8 cellular contexts compared by ENCODE assay signal in genomic region chr2:38581193-38582147, GRCh38. TPM values are rescaled to one million over a fixed set of nuclear protein-coding genes. Genes with fewer than 3 reads are reported as not detected.
DNase-seq lines count a peak whose midpoint lies in the region; ATAC-seq and TF ChIP-seq lines count a peak whose summit lies in the region.

No MANE protein-coding gene starts in this region.

- H3K4me3 Mint-ChIP-seq in activated CD4-positive, alpha-beta T cell treated with anti-CD3 and anti-CD28 coated beads for 36 hours = no peak overlapping the region
- no peak overlapping the region for H3K4me3 Mint-ChIP-seq in natural killer cell treated with Interleukin-12 subunit alpha and Interleukin-12 subunit beta and Interleukin-15 and Interleukin-18, amount 100 ng/mL, for 72 hours

- peaks cover 6% of the 10 kb centered on the region in 2 experiments; a peak in 3 of 4 replicates for H3K4me1 ChIP-seq in HCT116 (ENCODE audit: control insufficient read depth in 1 of 2, insufficient read depth in 2 of 2, low read length in 2 of 2)

- intact Hi-C loops in HCT116 (cut with micrococcal nuclease) = loop anchor here (2.0 to 5.0 kb wide), 4 partner anchors 145 to 264 kb away; no protein-coding TSS in a partner anchor
- intact Hi-C loops in activated CD4-positive, alpha-beta T cell treated with anti-CD3 and anti-CD28 coated beads for 36 hours (cut with DNase I, micrococcal nuclease) = loop anchor here (1.0 to 5.0 kb wide), 4 partner anchors 45 to 256 kb away; no protein-coding TSS in a partner anchor

- TF ChIP-seq RAD21 in HCT116 (IDR thresholded peaks at IDR 0.05; ENCODE audit: low read depth) = peak; percentile 78

- H3K9me3 Mint-ChIP-seq in activated CD4-positive, alpha-beta T cell treated with anti-CD3 and anti-CD28 coated beads for 36 hours (ENCODE audit: low read depth) = no peaks in the 10 kb centered on the region
- H3K9me3 Mint-ChIP-seq in natural killer cell treated with Interleukin-12 subunit alpha and Interleukin-12 subunit beta and Interleukin-15 and Interleukin-18, amount 100 ng/mL, for 72 hours = no peaks in the 10 kb centered on the region

- no peak overlapping the region for H3K4me2 ChIP-seq in HCT116 (ENCODE audit: low read length)

- no peak overlapping the region for H3K27ac Mint-ChIP-seq in activated CD4-positive, alpha-beta T cell treated with anti-CD3 and anti-CD28 coated beads for 36 hours
- H3K27ac Mint-ChIP-seq in natural killer cell treated with Interleukin-12 subunit alpha and Interleukin-12 subunit beta and Interleukin-15 and Interleukin-18, amount 100 ng/mL, for 72 hours = no peak overlapping the region

- peaks cover 6 to 9% of the 10 kb centered on the region in 2 experiments; a peak in 3 of 4 replicates for H3K36me3 ChIP-seq in HCT116 (ENCODE audit: control insufficient read depth in 1 of 2, insufficient read depth in 2 of 2, low read length in 2 of 2)

- CTCF ChIA-PET in HCT116 (lab: Charles Lee) = interaction anchor here (0.7 to 2.1 kb wide), 31 partner anchors 8 to 648 kb away, joined by 3 to 21 read pairs (median 4); partner anchors contain the start of genes DHX57, GALM, MORN2 and SRSF7
- CTCF ChIA-PET in activated CD4-positive, alpha-beta T cell treated with anti-CD3 and anti-CD28 coated beads for 36 hours (lab: Charles Lee) = interaction anchor here (0.6 to 12.1 kb wide), 58 partner anchors 8 to 646 kb away, joined by 3 to 290 read pairs (median 6); partner anchors contain the start of genes GALM, HNRNPLL and SRSF7

- RAD21 ChIA-PET in HCT116 (lab: Charles Lee; ENCODE audit: low non-redundant PET in 1 of 2, low total read pairs in 2 of 2, uncharacterized antibody in 2 of 2, unreplicated experiment in 2 of 2) = interaction anchor here in 1 of 2 experiments (0.5 kb wide), 1 partner anchor 154 kb away, joined by 7 read pairs; no protein-coding TSS in a partner anchor

- no peak overlapping the region for H3K27ac ChIP-seq in HCT116 (ENCODE audit: low read depth, low read length)

- no peaks in the 10 kb centered on the region for H4K20me1 ChIP-seq in HCT116 (ENCODE audit: insufficient read depth)

- DNase-seq in DMS 273 (lab: John Stamatoyannopoulos, UW; ENCODE audit: unreplicated experiment) = peak; percentile 84
- DNase-seq in HCT116 (ENCODE audit: low read depth, low spot score) = peak; percentile 52
- peak; percentile 84 for DNase-seq in NCI-H2227 treated with DMSO at 0.1 percent for 48 hours (lab: John Stamatoyannopoulos, UW)
- peak; percentile 60 for DNase-seq in activated CD4-positive, alpha-beta T cell treated with anti-CD3 and anti-CD28 coated beads for 36 hours
- peak; percentile 71 for DNase-seq in fibroblast of gingiva (ENCODE audit: low read depth)
- DNase-seq in natural killer cell treated with Interleukin-12 subunit alpha and Interleukin-12 subunit beta and Interleukin-15 and Interleukin-18, amount 100 ng/mL, for 72 hours (ENCODE audit: low spot score) = no peak
- no peak for DNase-seq in ureter (ENCODE audit: low spot score)

- H3K79me2 ChIP-seq in HCT116 (ENCODE audit: insufficient read depth, low read length) = 0 out of 2 replicates have a peak, but pooled peaks cover 7% of the 10 kb centered on the region

- ATAC-seq in HCT116 = peak; percentile 84
- peak; percentile 87 for ATAC-seq in activated CD4-positive, alpha-beta T cell treated with anti-CD3 and anti-CD28 coated beads for 36 hours
- ATAC-seq in natural killer cell treated with Interleukin-12 subunit alpha and Interleukin-12 subunit beta and Interleukin-15 and Interleukin-18, amount 100 ng/mL, for 72 hours = peak; percentile 68 to 77
- ATAC-seq in HG02840 (IDR thresholded peaks at IDR 0.05; ENCODE audit: low FRiP score, unreplicated experiment) = no peak

- H3K9me2 ChIP-seq in HCT116 (ENCODE audit: insufficient read depth) = no peaks in the 10 kb centered on the region

- H3K27me3 Mint-ChIP-seq in activated CD4-positive, alpha-beta T cell treated with anti-CD3 and anti-CD28 coated beads for 36 hours = no peaks in the 10 kb centered on the region
- no peaks in the 10 kb centered on the region for H3K27me3 Mint-ChIP-seq in natural killer cell treated with Interleukin-12 subunit alpha and Interleukin-12 subunit beta and Interleukin-15 and Interleukin-18, amount 100 ng/mL, for 72 hours

- no peaks in the 10 kb centered on the region for H3K9me3 ChIP-seq in HCT116 (ENCODE audit: control insufficient read depth in 1 of 2, insufficient read depth in 1 of 2, low read depth in 1 of 2, low read length in 2 of 2)

- H3K4me1 Mint-ChIP-seq in activated CD4-positive, alpha-beta T cell treated with anti-CD3 and anti-CD28 coated beads for 36 hours = peaks cover 32% of the 10 kb centered on the region
- peaks cover 0 to 3% of the 10 kb centered on the region in 2 donors for H3K4me1 Mint-ChIP-seq in natural killer cell treated with Interleukin-12 subunit alpha and Interleukin-12 subunit beta and Interleukin-15 and Interleukin-18, amount 100 ng/mL, for 72 hours (ENCODE audit: low read depth in 2 of 2)

- no peak overlapping the region for H3K9ac ChIP-seq in HCT116 (ENCODE audit: low read length)

- POLR2A ChIA-PET in HCT116 (lab: Charles Lee) = interaction anchor here (0.6 to 1.8 kb wide), 3 partner anchors 22 to 170 kb away, joined by 3 to 17 read pairs (median 4); partner anchors contain the start of genes HNRNPLL and SRSF7
- POLR2A ChIA-PET in activated CD4-positive, alpha-beta T cell treated with anti-CD3 and anti-CD28 coated beads for 36 hours (lab: Charles Lee) = interaction anchor here (0.7 to 1.5 kb wide), 8 partner anchors 30 to 170 kb away, joined by 3 to 19 read pairs (median 4); partner anchors contain the start of gene SRSF7

- H3K36me3 Mint-ChIP-seq in activated CD4-positive, alpha-beta T cell treated with anti-CD3 and anti-CD28 coated beads for 36 hours (ENCODE audit: low read depth) = peaks cover 42% of the 10 kb centered on the region
- no peaks in the 10 kb centered on the region for H3K36me3 Mint-ChIP-seq in natural killer cell treated with Interleukin-12 subunit alpha and Interleukin-12 subunit beta and Interleukin-15 and Interleukin-18, amount 100 ng/mL, for 72 hours

- peak; percentile 61 to 78 (median 65); a peak in 5 of 6 replicates for TF ChIP-seq CTCF in HCT116 (IDR thresholded peaks at IDR 0.05 in 2 of 3, conservative IDR thresholded peaks at IDR 0.05 in 1 of 3; ENCODE audit: borderline replicate concordance in 1 of 3, insufficient read depth in 1 of 3, low read depth in 2 of 3, low read length in 2 of 3)

- TF ChIP-seq POLR2A in HCT116 (IDR thresholded peaks at IDR 0.05; ENCODE audit: borderline replicate concordance, extremely low read depth, insufficient read depth, insufficient read length) = no peak

- H2AFZ ChIP-seq in HCT116 (ENCODE audit: low read depth, low read length, poor library complexity, severe bottlenecking) = no peak overlapping the region

- no peak overlapping the region for H3K4me3 ChIP-seq in HCT116 (replicated peaks in 1 of 2; ENCODE audit: low read depth in 1 of 2, low read length in 2 of 2)

- H3K27me3 ChIP-seq in HCT116 (ENCODE audit: insufficient read depth, low read length) = no peaks in the 10 kb centered on the region

- BruUV-seq in HCT116 (replicated peaks; lab: Mats Ljungman, UMichigan) = no TSS peak

TF ChIP-seq in HCT116, 20 proteins besides CTCF, POLR2A, EP300 and RAD21:
- no peak for TF ChIP-seq MAX (IDR thresholded peaks at IDR 0.05)
- TF ChIP-seq ZFX (IDR thresholded peaks at IDR 0.05) = no peak
- TF ChIP-seq CBX3 (IDR thresholded peaks at IDR 0.05; ENCODE audit: low read depth) = 0 out of 2 replicates have a peak, but pooled peaks have one; percentile 18
- TF ChIP-seq EGR1 (IDR thresholded peaks at IDR 0.05; ENCODE audit: low read depth) = no peak

RNA-seq across cellular contexts. Expression of gene HNRNPLL, which starts 21.3 kb away (rescaled TPM):
- total RNA-seq in HCT116 (2021; ENCODE audit: unreplicated experiment) = 43.2 TPM
- polyA plus RNA-seq in HCT116 (2012) = 18.0 and 22.8 TPM in 2 replicates
- total RNA-seq in activated CD4-positive, alpha-beta T cell treated with anti-CD3 and anti-CD28 coated beads for 36 hours = 10 to 100 TPM; 53.5 to 59.8 TPM
- 10 to 100 TPM; 54.5 to 88.4 TPM for total RNA-seq in natural killer cell treated with Interleukin-12 subunit alpha and Interleukin-12 subunit beta and Interleukin-15 and Interleukin-18, amount 100 ng/mL, for 72 hours
- total RNA-seq in ureter = 55.2 TPM

Comparison
In these comparisons a context has a peak if more than half of its experiments do, and no peak if none do; other contexts are left out.
1. DNase-seq: peak in DMS 273 (single experiment), HCT116 (single experiment), NCI-H2227 treated with DMSO at 0.1 percent for 48 hours (single experiment), activated CD4-positive, alpha-beta T cell treated with anti-CD3 and anti-CD28 coated beads for 36 hours (single experiment) and fibroblast of gingiva (single experiment); none in natural killer cell treated with Interleukin-12 subunit alpha and Interleukin-12 subunit beta and Interleukin-15 and Interleukin-18, amount 100 ng/mL, for 72 hours (single experiment) and ureter (single experiment).